ENCODE assay signal across 2 cellular contexts in genomic region chr6:107331409-107332386, GRCh38.
TF ChIP-seq lines count a peak whose summit lies in the region.

No MANE protein-coding gene starts in this region.

TF ChIP-seq in H1, 55 proteins besides CTCF, POLR2A, EP300 and RAD21:
- TF ChIP-seq CEBPB (IDR thresholded peaks at IDR 0.05; ENCODE audit: low read depth, low read length) (0 out of 2 replicates have a peak, but pooled peaks have one; percentile 14), USF2 (IDR thresholded peaks at IDR 0.05; ENCODE audit: low read length) (no peak)
TF ChIP-seq in H1: peak in this region for 1.

TF ChIP-seq in SK-N-SH, 30 proteins besides CTCF, POLR2A, EP300 and RAD21:
- TF ChIP-seq POLR2AphosphoS5 (IDR thresholded peaks at IDR 0.05; ENCODE audit: low read depth, low read length): no peak
- TF ChIP-seq USF2 (IDR thresholded peaks at IDR 0.05; ENCODE audit: borderline replicate concordance, low read depth, low read length): no peak
- no peak for TF ChIP-seq YY1 (IDR thresholded peaks at IDR 0.05; ENCODE audit: low read depth)
- no peak for TF ChIP-seq TEAD4 (IDR thresholded peaks at IDR 0.05; ENCODE audit: borderline replicate concordance, insufficient read depth)
- no peak for TF ChIP-seq NFIC (IDR thresholded peaks at IDR 0.05; ENCODE audit: borderline replicate concordance)
- no peak for TF ChIP-seq JUND (IDR thresholded peaks at IDR 0.05)
